22 cellular contexts compared by ENCODE assay signal in the genomic region with DNA sequence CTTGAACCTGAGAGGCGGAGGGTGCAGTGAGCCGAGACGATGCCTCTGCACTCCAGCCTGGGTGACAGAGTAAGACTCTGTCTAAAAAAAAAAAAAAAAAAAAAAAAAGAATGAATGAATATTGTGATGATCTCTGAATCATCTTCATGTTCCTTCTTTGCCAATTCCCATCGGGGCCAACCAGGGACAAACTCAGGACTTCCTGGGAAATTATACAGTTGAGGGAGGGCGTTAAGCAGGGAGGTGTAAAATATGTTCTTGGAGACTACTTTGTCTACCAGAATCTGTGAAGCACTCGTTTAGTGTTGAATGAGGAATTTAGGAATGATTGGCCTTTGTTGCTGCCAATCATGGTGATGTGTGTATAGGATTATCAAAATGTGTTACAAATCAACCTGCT.
"Had no signal": no experiment of that assay in that cellular context is flagged by ENCODE, and none has a peak within 500 bp of the region (broad histone marks: within the 10 kb centered on the region; RNA-seq: fewer than 3 reads in every experiment).

No MANE protein-coding gene starts in this region.

- H3K27ac ChIP-seq: epithelial cell of prostate, esophagus muscularis mucosa, foreskin keratinocyte, neural progenitor cell, pancreas, tibial nerve, upper lobe of right lung, vagina had no signal

- ATAC-seq: effector memory CD8-positive, alpha-beta T cell; foreskin keratinocyte; left colon; left ventricle myocardium superior; natural killer cell treated with Interleukin-12 subunit alpha and Interleukin-12 subunit beta and Interleukin-15 and Interleukin-18, amount 100 ng/mL, for 72 hours; pancreas; right cardiac atrium; stimulated activated effector memory CD8-positive, alpha-beta T cell treated with anti-CD3 and anti-CD28 coated beads, Interleukin-12 subunit alpha, Interleukin-12 subunit beta, amount 100 ng/mL, for 72 hours; upper lobe of right lung had no signal

- H3K4me2 ChIP-seq: neural progenitor cell, smooth muscle cell had no signal

- H3K4me3 ChIP-seq: esophagus muscularis mucosa, lung, neural progenitor cell, pancreas, smooth muscle cell, tibial nerve, upper lobe of right lung, vagina had no signal

- H2AFZ ChIP-seq: neural progenitor cell had no signal

- H3K27me3 ChIP-seq: esophagus muscularis mucosa, foreskin keratinocyte, neural progenitor cell, pancreas, tibial nerve, upper lobe of right lung, vagina had no signal

- H3K4me1 ChIP-seq: pancreas, upper lobe of right lung had no signal

- DNase-seq: effector memory CD8-positive, alpha-beta T cell; foreskin keratinocyte; immature natural killer cell; left colon; left ventricle myocardium superior; mesenchymal stem cell; midbrain; nucleus accumbens; pancreas; right cardiac atrium; stimulated activated CD4-positive, alpha-beta T cell treated with anti-CD3 and anti-CD28 coated beads, Interleukin-4, amount 100 ng/mL, for 1 hour; stimulated activated CD8-positive, alpha-beta memory T cell treated with anti-CD3 and anti-CD28 coated beads, Interleukin-4, amount 100 ng/mL, for 48 hours; upper lobe of right lung had no signal

- H3K36me3 ChIP-seq: esophagus muscularis mucosa, neural progenitor cell, pancreas, tibial nerve, upper lobe of right lung, vagina had no signal

- H3K9me3 ChIP-seq: esophagus muscularis mucosa, pancreas, tibial nerve, upper lobe of right lung, vagina had no signal
